ENCODE assay signal across 35 cellular contexts in the genomic region with DNA sequence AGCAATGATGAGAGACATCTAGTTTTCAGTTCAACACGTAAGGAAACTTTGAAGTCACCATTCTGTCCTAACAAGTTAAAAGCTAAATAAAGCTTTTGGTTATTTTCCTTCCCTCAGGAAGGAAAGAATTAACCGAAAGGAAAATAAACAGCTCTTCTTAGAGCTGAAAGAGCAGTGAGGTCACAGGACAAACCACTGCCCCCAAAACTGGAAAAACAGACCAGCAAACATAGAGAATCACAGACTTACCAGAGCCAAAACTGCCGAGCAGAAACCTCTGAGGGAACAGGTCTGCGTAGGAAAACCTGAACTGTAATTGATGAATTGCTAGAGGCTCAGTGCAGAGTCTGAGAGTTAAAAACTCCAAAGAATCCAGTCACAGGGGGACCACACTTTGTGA. TPM values are rescaled to one million over a fixed set of nuclear protein-coding genes. Genes with fewer than 3 reads are reported as not detected.
DNase-seq lines count a peak whose midpoint lies in the region; ATAC-seq and TF ChIP-seq lines count a peak whose summit lies in the region.
"Had no signal": no experiment of that assay in that cellular context is flagged by ENCODE, and none has a peak within 500 bp of the region (broad histone marks: within the 10 kb centered on the region; RNA-seq: fewer than 3 reads in every experiment).

No MANE protein-coding gene starts in this region.

- no peak overlapping the region for H2BK5ac ChIP-seq in IMR-90 (ENCODE audit: low read depth, low read length, poor library complexity, severe bottlenecking)

- H3K4me1 Mint-ChIP-seq in stimulated activated naive CD8-positive, alpha-beta T cell treated with anti-CD3 and anti-CD28 coated beads, Interleukin-15, Interleukin-2, amounts not matched to agents 100 ng/mL and 50 ng/mL, for 24 hours (ENCODE audit: low read depth) = peaks cover 24% of the 10 kb centered on the region
- H3K4me1 Mint-ChIP-seq: activated CD4-positive, alpha-beta T cell treated with anti-CD3 and anti-CD28 coated beads for 36 hours had no signal

- H3K4ac ChIP-seq in IMR-90 (ENCODE audit: low read depth, low read length) = no peak overlapping the region

- H3K79me1 ChIP-seq in IMR-90 (ENCODE audit: low read depth in 1 of 2, low read length in 2 of 2) = no peaks in the 10 kb centered on the region

- no peaks in the 10 kb centered on the region for H4K20me1 ChIP-seq in IMR-90 (ENCODE audit: insufficient read depth, low read length)

- H3K27me3 Mint-ChIP-seq in stimulated activated naive CD8-positive, alpha-beta T cell treated with anti-CD3 and anti-CD28 coated beads, Interleukin-15, Interleukin-2, amounts not matched to agents 100 ng/mL and 50 ng/mL, for 24 hours = no peaks in the 10 kb centered on the region
- H3K27me3 Mint-ChIP-seq: activated CD4-positive, alpha-beta T cell treated with anti-CD3 and anti-CD28 coated beads for 36 hours; type B pancreatic cell had no signal

- peak; percentile 71 for ATAC-seq in IMR-90 (ENCODE audit: low read depth)
- no peak for ATAC-seq in mucosa of descending colon
- ATAC-seq: activated CD4-positive, alpha-beta T cell treated with anti-CD3 and anti-CD28 coated beads for 36 hours; effector memory CD8-positive, alpha-beta T cell; left cardiac atrium had no signal

- CTCF ChIA-PET in IMR-90 (lab: Yijun Ruan, JAX) = interaction anchor here (0.5 to 1.1 kb wide), 2 partner anchors 10 to 32 kb away, joined by 4 read pairs; no protein-coding TSS in a partner anchor

- no peak overlapping the region for H2AK9ac ChIP-seq in IMR-90 (replicated peaks; ENCODE audit: low read depth, low read length, poor library complexity)

- no peaks in the 10 kb centered on the region for H3K36me3 Mint-ChIP-seq in stimulated activated naive CD8-positive, alpha-beta T cell treated with anti-CD3 and anti-CD28 coated beads, Interleukin-15, Interleukin-2, amounts not matched to agents 100 ng/mL and 50 ng/mL, for 24 hours (ENCODE audit: low read depth)
- H3K36me3 Mint-ChIP-seq: type B pancreatic cell had no signal

- no peak overlapping the region for H3K4me3 Mint-ChIP-seq in stimulated activated naive CD8-positive, alpha-beta T cell treated with anti-CD3 and anti-CD28 coated beads, Interleukin-15, Interleukin-2, amounts not matched to agents 100 ng/mL and 50 ng/mL, for 24 hours
- H3K4me3 Mint-ChIP-seq: activated CD4-positive, alpha-beta T cell treated with anti-CD3 and anti-CD28 coated beads for 36 hours; activated naive CD8-positive, alpha-beta T cell; effector memory CD8-positive, alpha-beta T cell; type B pancreatic cell had no signal

- H3K23ac ChIP-seq in IMR-90 (ENCODE audit: low read depth, low read length) = no peak overlapping the region

- no CpG with 5 or more reads among the region's 4 CpGs for WGBS in IMR-90 (ENCODE audit: extremely low coverage in 2 of 2, insufficient read length in 1 of 2), 2 experiments

- no peak overlapping the region for H2AK5ac ChIP-seq in IMR-90 (ENCODE audit: low read depth, low read length)

- H3K9me3 Mint-ChIP-seq in stimulated activated naive CD8-positive, alpha-beta T cell treated with anti-CD3 and anti-CD28 coated beads, Interleukin-15, Interleukin-2, amounts not matched to agents 100 ng/mL and 50 ng/mL, for 24 hours = no peaks in the 10 kb centered on the region
- H3K9me3 Mint-ChIP-seq: effector memory CD8-positive, alpha-beta T cell; type B pancreatic cell had no signal

- H2AFZ ChIP-seq in IMR-90 (replicated peaks; ENCODE audit: low read length, poor library complexity) = no peak overlapping the region

- H3K27ac ChIP-seq in IMR-90 (ENCODE audit: insufficient read depth, low read length) = no peak overlapping the region
- H3K27ac ChIP-seq: colonic mucosa, esophagus muscularis mucosa, HL-60, sigmoid colon, VCaP had no signal

- H3K27me3 ChIP-seq in IMR-90 (ENCODE audit: control insufficient read depth, insufficient read depth, low read length) = no peaks in the 10 kb centered on the region
- H3K27me3 ChIP-seq: colonic mucosa, esophagus muscularis mucosa, sigmoid colon had no signal

- dilution Hi-C loops in IMR-90 (cut with HindIII; ENCODE audit: low sequenced_read_pairs, unreplicated experiment) = no loop called here

- H2BK120ac ChIP-seq in IMR-90 (ENCODE audit: low read depth, low read length) = no peak overlapping the region

- H2BK20ac ChIP-seq in IMR-90 (ENCODE audit: low read depth, low read length) = no peak overlapping the region

- no peak overlapping the region for H2BK15ac ChIP-seq in IMR-90 (ENCODE audit: low read depth, low read length)

- no peak overlapping the region for H4K91ac ChIP-seq in IMR-90 (ENCODE audit: insufficient read depth, low read depth, low read length)

- intact Hi-C loops in IMR-90 (cut with micrococcal nuclease) (no loop called here), mucosa of descending colon (cut with DNase I, micrococcal nuclease) (no loop called here)

- POLR2A ChIA-PET in IMR-90 (lab: Charles Lee; ENCODE audit: unreplicated experiment) = no interaction called here

- H3K4me3 ChIP-seq in IMR-90 (ENCODE audit: insufficient read depth, low read depth, low read length) = no peak overlapping the region
- no peak overlapping the region for H3K4me3 ChIP-seq in fibroblast of villous mesenchyme (ENCODE audit: low read depth, low read length)
- no peak overlapping the region for H3K4me3 ChIP-seq in mucosa of descending colon
- H3K4me3 ChIP-seq: colonic mucosa, esophagus muscularis mucosa, HAP-1, sigmoid colon had no signal

- H4K5ac ChIP-seq in IMR-90 (ENCODE audit: low read depth, low read length) = no peak overlapping the region

- H3K4me1 ChIP-seq in IMR-90 (ENCODE audit: control insufficient read depth, insufficient read depth, low read length) = no peaks in the 10 kb centered on the region
- no peaks in the 10 kb centered on the region for H3K4me1 ChIP-seq in mucosa of descending colon (ENCODE audit: low read depth)
- H3K4me1 ChIP-seq: colonic mucosa, esophagus muscularis mucosa, HAP-1, sigmoid colon had no signal

- TF ChIP-seq POLR2A in IMR-90 (IDR thresholded peaks at IDR 0.05; ENCODE audit: low read depth, low read length) = no peak

- BruUV-seq in IMR-90 (replicated peaks; lab: Mats Ljungman, UMichigan) = no TSS peak

- H3K9me1 ChIP-seq in IMR-90 (ENCODE audit: insufficient read depth, low read length) = no peaks in the 10 kb centered on the region

- H3K27ac Mint-ChIP-seq in stimulated activated naive CD8-positive, alpha-beta T cell treated with anti-CD3 and anti-CD28 coated beads, Interleukin-15, Interleukin-2, amounts not matched to agents 100 ng/mL and 50 ng/mL, for 24 hours = peak overlapping the region; percentile 68
- H3K27ac Mint-ChIP-seq: activated CD4-positive, alpha-beta T cell treated with anti-CD3 and anti-CD28 coated beads for 36 hours; activated naive CD8-positive, alpha-beta T cell; effector memory CD8-positive, alpha-beta T cell; type B pancreatic cell had no signal

- in situ Hi-C loops in IMR-90 (cut with MboI; ENCODE audit: low sequenced_read_pairs) = no loop called here

- TF ChIP-seq RAD21 in IMR-90 (IDR thresholded peaks at IDR 0.05; ENCODE audit: low read length) = no peak

- no peak overlapping the region for H3K18ac ChIP-seq in IMR-90 (ENCODE audit: low read depth, low read length)

- H4K8ac ChIP-seq in IMR-90 (ENCODE audit: low read depth in 2 of 2, low read length in 2 of 2) = no peak overlapping the region

- peak overlapping the region; percentile 7; the same call in 1 of the 2 replicates for H3K4me2 ChIP-seq in IMR-90 (ENCODE audit: low read depth, low read length)

- 0 out of 2 replicates have a peak overlapping the region, but pooled peaks have one; percentile 0 for H3K14ac ChIP-seq in IMR-90 (replicated peaks; ENCODE audit: low read depth, low read length)

- TF ChIP-seq CTCF in IMR-90 (conservative IDR thresholded peaks at IDR 0.05; ENCODE audit: low read depth, low read length) (no peak), fibroblast of villous mesenchyme (IDR thresholded peaks at IDR 0.05; ENCODE audit: insufficient read depth, low read depth, low read length) (no peak), mucosa of descending colon (IDR thresholded peaks at IDR 0.05) (no peak)

- DNase-seq in IMR-90 = peak; percentile 41
- DNase-seq in dermis blood vessel endothelial cell = peak; percentile 26
- DNase-seq in fibroblast of villous mesenchyme (ENCODE audit: low read depth) = peak; percentile 32
- DNase-seq in mucosa of descending colon = no peak
- no peak for DNase-seq in pons (ENCODE audit: low spot score)
- DNase-seq in NCI-H510A treated with DMSO at 0.1 percent for 48 hours (lab: John Stamatoyannopoulos, UW) = no peak
- DNase-seq: activated CD4-positive, alpha-beta T cell treated with anti-CD3 and anti-CD28 coated beads for 36 hours; activated CD8-positive, alpha-beta memory T cell treated with anti-CD3 and anti-CD28 coated beads for 24 hours; activated effector memory CD4-positive, alpha-beta T cell treated with anti-CD3 and anti-CD28 coated beads, Interleukin-2, amount 50 U/mL, for 16 hours; activated T-cell treated with anti-CD3 and anti-CD28 coated beads, Interleukin-2, amount 50 U/mL, for 1 hour; aorta; C1 segment of cervical spinal cord; colonic mucosa; DMS53; effector memory CD8-positive, alpha-beta T cell; hypothalamus; Karpas-422; left cardiac atrium; mammary epithelial cell; NCI-H1417 treated with DMSO at 0.1 percent for 48 hours; NCI-H2081; NCI-H226; NCI-H774; sigmoid colon; stimulated activated CD4-positive, alpha-beta T cell treated with anti-CD3 and anti-CD28 coated beads, Interleukin-12 subunit alpha, Interleukin-12 subunit beta, amount 100 ng/mL, for 4 hours; stimulated activated CD4-positive, alpha-beta T cell treated with anti-CD3 and anti-CD28 coated beads, Interleukin-2, amount 100 ng/mL, for 48 hours had no signal

- H3K9me3 ChIP-seq in IMR-90 (ENCODE audit: control insufficient read depth, insufficient read depth, low read length) (no peaks in the 10 kb centered on the region), mucosa of descending colon (no peaks in the 10 kb centered on the region)
- H3K9me3 ChIP-seq: colonic mucosa, esophagus muscularis mucosa, HAP-1 had no signal

- no peak overlapping the region for H3K56ac ChIP-seq in IMR-90 (ENCODE audit: extremely low read depth, insufficient read depth, low read length)

- H3K9ac ChIP-seq in IMR-90 (ENCODE audit: low read depth, low read length) = no peak overlapping the region

- H3K36me3 ChIP-seq in IMR-90 (ENCODE audit: control insufficient read depth, insufficient read depth, low read length) (no peaks in the 10 kb centered on the region), mucosa of descending colon (ENCODE audit: low read depth) (no peaks in the 10 kb centered on the region)
- H3K36me3 ChIP-seq: colonic mucosa, esophagus muscularis mucosa, HAP-1, sigmoid colon had no signal

TF ChIP-seq in IMR-90, 13 proteins besides CTCF, POLR2A, EP300 and RAD21 (continues in another document):
- TF ChIP-seq SMC3 (IDR thresholded peaks at IDR 0.05; ENCODE audit: low read depth, low read length) = no peak
- TF ChIP-seq MAFK (IDR thresholded peaks at IDR 0.05; ENCODE audit: low read depth, low read length) = no peak

RNA-seq across cellular contexts. Expression of a gene that starts 14.7 kb away (rescaled TPM):
- total RNA-seq in IMR-90 (2012; rRNA removed) (not detected in 2 replicates), dermis blood vessel endothelial cell (0.19 TPM in 1 of 2 replicates, not detected in the other), fibroblast of villous mesenchyme (1.3 TPM in 1 of 2 replicates, not detected in the other), mucosa of descending colon (under 1 TPM in 2 of 3 donors, not detected in 1; 0.38 to 0.55 TPM)
- not detected in 2 replicates for polyA plus RNA-seq in IMR-90 (2012; rRNA removed)
- polyA plus RNA-seq in IMR-90 (2012; cell fraction: cytosol; rRNA removed) = not detected in 2 replicates
- not detected in 2 replicates for polyA plus RNA-seq in IMR-90 (2012; cell fraction: nucleus; rRNA removed; ENCODE audit: low replicate concordance)
- total RNA-seq: activated CD4-positive, alpha-beta T cell treated with anti-CD3 and anti-CD28 coated beads for 36 hours; colonic mucosa; esophagus muscularis mucosa; G401; sigmoid colon; subcutaneous adipose tissue had no signal
- polyA plus RNA-seq: aorta, mammary epithelial cell, sigmoid colon had no signal

Comparison
In these comparisons a context has a peak if more than half of its experiments do, and no peak if none do; other contexts are left out.
1. DNase-seq: peak in IMR-90 (single experiment), dermis blood vessel endothelial cell (single experiment) and fibroblast of villous mesenchyme (single experiment); none in mucosa of descending colon (0 of 3), pons (single experiment) and NCI-H510A treated with DMSO at 0.1 percent for 48 hours (single experiment).